17 cellular contexts compared by ENCODE assay signal in genomic region chr17:79217473-79218135, GRCh38.
DNase-seq lines count a peak whose midpoint lies in the region; ATAC-seq, FAIRE-seq and TF ChIP-seq lines count a peak whose summit lies in the region.
"Had no signal": no experiment of that assay in that cellular context is flagged by ENCODE, and none has a peak within 500 bp of the region (broad histone marks: within the 10 kb centered on the region; RNA-seq: fewer than 3 reads in every experiment).

No MANE protein-coding gene starts in this region.

- H3K9me2 ChIP-seq in PC-3 (replicated peaks; ENCODE audit: low read length) = no peaks in the 10 kb centered on the region

- no peaks in the 10 kb centered on the region for H3K79me2 ChIP-seq in PC-3 (ENCODE audit: low read length)

- 37 to 39% methylated on average over 11 to 12 of the region's 12 CpGs for WGBS in esophagus squamous epithelium, 2 donors

- H3K27ac ChIP-seq in esophagus squamous epithelium = no peak overlapping the region
- no peak overlapping the region for H3K27ac ChIP-seq in PC-3 (ENCODE audit: low read length)
- H3K27ac ChIP-seq: GM23248, HL-60, SJSA1 had no signal

- no peak overlapping the region for H2AFZ ChIP-seq in PC-3 (ENCODE audit: low read length)
- H2AFZ ChIP-seq: GM23248 had no signal

- H3K36me3 ChIP-seq in NT2/D1 (ENCODE audit: insufficient read depth, insufficient read length, low read length) (no peaks in the 10 kb centered on the region), mucosa of descending colon (ENCODE audit: low read depth) (no peaks in the 10 kb centered on the region), esophagus squamous epithelium (no peaks in the 10 kb centered on the region), PC-3 (ENCODE audit: low read depth, low read length) (no peaks in the 10 kb centered on the region)
- H3K36me3 ChIP-seq: SJSA1 had no signal

- CTCF ChIA-PET in PC-3 (lab: Charles Lee) = interaction anchor here (0.6 kb wide), 1 partner anchor 169 kb away, joined by 3 read pairs; no protein-coding TSS in a partner anchor

- H3K9me3 ChIP-seq in NT2/D1 (ENCODE audit: insufficient read depth, low read length) (no peaks in the 10 kb centered on the region), mucosa of descending colon (no peaks in the 10 kb centered on the region), esophagus squamous epithelium (no peaks in the 10 kb centered on the region), PC-3 (ENCODE audit: low read length) (no peaks in the 10 kb centered on the region)
- H3K9me3 ChIP-seq: Caco-2 had no signal

- H3K9ac ChIP-seq in NT2/D1 (ENCODE audit: insufficient read length, low read depth) (peak overlapping the region; percentile 16), PC-3 (ENCODE audit: low read length) (no peak overlapping the region)
- H3K9ac ChIP-seq: GM23248 had no signal

- peaks cover 45% of the 10 kb centered on the region for H3K4me1 ChIP-seq in NT2/D1 (ENCODE audit: insufficient read depth, insufficient read length)
- no peaks in the 10 kb centered on the region for H3K4me1 ChIP-seq in mucosa of descending colon (ENCODE audit: low read depth)
- H3K4me1 ChIP-seq in esophagus squamous epithelium = peaks cover 0 to 16% (median 6%) of the 10 kb centered on the region in 3 donors
- no peaks in the 10 kb centered on the region for H3K4me1 ChIP-seq in PC-3 (ENCODE audit: insufficient read depth, low read length)
- H3K4me1 ChIP-seq: Caco-2, SJSA1 had no signal

- H3K4me2 ChIP-seq in PC-3 (ENCODE audit: low read length) = no peak overlapping the region

- peak; percentile 76 for DNase-seq in D721Med (ENCODE audit: insufficient read length, low spot score)
- DNase-seq in NCI-H1694 (lab: John Stamatoyannopoulos, UW) = peak; percentile 68
- no peak for DNase-seq in NT2/D1 (ENCODE audit: low read depth, low spot score)
- DNase-seq in mucosa of descending colon = peak in 1 of 3 donors; percentile 25
- no peak for DNase-seq in hypothalamus (lab: John Stamatoyannopoulos, UW)
- no peak for DNase-seq in esophagus squamous epithelium (lab: John Stamatoyannopoulos, UW)
- no peak for DNase-seq in PC-3
- DNase-seq: ACHN; Caco-2; GDM1; GM23248; NCI-H1930; NCI-H526; NK-92 treated with Interleukin-12 subunit alpha and Interleukin-12 subunit beta, amount 100 ng/mL, for 24 hours had no signal

- TF ChIP-seq CTCF in D721Med (IDR thresholded peaks at IDR 0.05; ENCODE audit: insufficient read depth, missing control alignments) (no peak), mucosa of descending colon (IDR thresholded peaks at IDR 0.05) (no peak), esophagus squamous epithelium (IDR thresholded peaks at IDR 0.05) (no peak), PC-3 (conservative IDR thresholded peaks at IDR 0.05; ENCODE audit: low read depth, low read length) (no peak)

- H3K27me3 ChIP-seq in NT2/D1 (ENCODE audit: insufficient read depth, insufficient read length) = peaks cover 4% of the 10 kb centered on the region
- peaks cover 0 to 100% (median 2%) of the 10 kb centered on the region in 4 donors for H3K27me3 ChIP-seq in esophagus squamous epithelium
- H3K27me3 ChIP-seq in PC-3 (ENCODE audit: low read length) = peaks cover 96% of the 10 kb centered on the region

- H4K20me1 ChIP-seq in PC-3 (ENCODE audit: low read length) = no peaks in the 10 kb centered on the region

- peak; percentile 14 for ATAC-seq in mucosa of descending colon
- no peak for ATAC-seq in PC-3
- ATAC-seq: GM12878 had no signal

- H3F3A ChIP-seq in PC-3 (ENCODE audit: low read length, unreplicated experiment) = no peaks in the 10 kb centered on the region

- no TSS peak for BruUV-seq in PC-3 (replicated peaks; lab: Mats Ljungman, UMichigan)

- no peak for FAIRE-seq in D721Med (lab: Jason Lieb, UNC)
- FAIRE-seq: GM12878 had no signal

- POLR2A ChIA-PET in PC-3 (lab: Charles Lee; ENCODE audit: unreplicated experiment) = interaction anchor here (0.6 kb wide), 1 partner anchor 98 kb away, joined by 9 read pairs; no protein-coding TSS in a partner anchor

- TF ChIP-seq POLR2A in esophagus squamous epithelium (IDR thresholded peaks at IDR 0.05) = no peak

- H3K4me3 ChIP-seq in NT2/D1 (ENCODE audit: insufficient read length, low read depth) (no peak overlapping the region), mucosa of descending colon (no peak overlapping the region), esophagus squamous epithelium (no peak overlapping the region), PC-3 (ENCODE audit: low read length) (no peak overlapping the region)
- H3K4me3 ChIP-seq: GM12878, GM23248, SJSA1 had no signal

- intact Hi-C loops in mucosa of descending colon (cut with DNase I, micrococcal nuclease) = no loop called here
- intact Hi-C loops in esophagus squamous epithelium (cut with DNase I) = no loop called here
- intact Hi-C loops in PC-3 (cut with micrococcal nuclease) = no loop called here

Comparison
In these comparisons a context has a peak if more than half of its experiments do, and no peak if none do; other contexts are left out.
1. DNase-seq: peak in D721Med (single experiment) and NCI-H1694 (single experiment); none in NT2/D1 (single experiment), hypothalamus (0 of 51), esophagus squamous epithelium (single experiment) and PC-3 (single experiment).